24 cellular contexts compared by ENCODE assay signal in the genomic region with DNA sequence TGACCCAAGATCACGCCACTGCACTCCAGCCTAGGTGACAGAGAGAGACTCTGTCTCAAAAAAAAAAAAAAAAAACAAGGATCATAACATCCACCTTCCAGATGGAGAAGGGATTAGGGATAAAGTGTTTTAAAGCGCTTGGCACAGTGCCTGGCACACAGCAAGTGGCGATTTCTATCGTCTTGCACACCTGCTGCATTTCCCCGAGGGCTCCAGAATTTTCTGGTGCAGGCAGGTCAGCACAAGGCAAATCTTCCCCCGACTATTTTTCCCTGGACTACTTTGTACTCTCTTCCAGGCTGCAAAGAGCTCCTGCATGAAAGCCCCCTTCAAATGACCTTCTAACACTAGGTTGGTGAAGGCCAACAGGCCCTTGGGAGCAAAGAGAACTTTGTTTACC. TPM values are rescaled to one million over a fixed set of nuclear protein-coding genes. Genes with fewer than 3 reads are reported as not detected.
A peak's percentile ranks its signal among the peaks of the same experiment; 100 is the strongest.
DNase-seq lines count a peak whose midpoint lies in the region; ATAC-seq and TF ChIP-seq lines count a peak whose summit lies in the region.
"Had no signal": no experiment of that assay in that cellular context is flagged by ENCODE, and none has a peak within 500 bp of the region (broad histone marks: within the 10 kb centered on the region; RNA-seq: fewer than 3 reads in every experiment).

No MANE protein-coding gene starts in this region.

- H3K4me3 Mint-ChIP-seq in MCF 10A (ENCODE audit: unreplicated experiment) (no peak overlapping the region), mesothelial cell of epicardium (no peak overlapping the region)
- H3K4me3 Mint-ChIP-seq: activated naive CD8-positive, alpha-beta T cell treated with anti-CD3 and anti-CD28 coated beads, Interleukin-2, amount 10 ng/mL, durations not matched to agents 7 days and 5 days; T-helper 2 cell treated with Interferon-gamma antibody and Interleukin-4, amounts not matched to agents 5 μg/mL and 100 μg/mL, for 36 hours had no signal

- CTCF ChIA-PET in MCF 10A (lab: Yijun Ruan, JAX): interaction anchor here (0.6 to 2.0 kb wide), 6 partner anchors 14 to 56 kb away, joined by 3 to 7 read pairs (median 4); no protein-coding TSS in a partner anchor

- H3K4me3 ChIP-seq in breast epithelium: no peak overlapping the region
- no peak overlapping the region for H3K4me3 ChIP-seq in SJSA1
- H3K4me3 ChIP-seq in right cardiac atrium (ENCODE audit: low read length): no peak overlapping the region
- H3K4me3 ChIP-seq in colonic mucosa: no peak overlapping the region
- H3K4me3 ChIP-seq: BLaER1, K562, Peyer's patch, upper lobe of right lung had no signal

- no TSS peak for BruUV-seq in MCF 10A (replicated peaks; lab: Mats Ljungman, UMichigan)

- no peaks in the 10 kb centered on the region for H3K36me3 ChIP-seq in breast epithelium
- no peaks in the 10 kb centered on the region for H3K36me3 ChIP-seq in SJSA1
- H3K36me3 ChIP-seq in colonic mucosa: no peaks in the 10 kb centered on the region
- H3K36me3 ChIP-seq: BLaER1, Peyer's patch, upper lobe of right lung had no signal

- H3K9me3 ChIP-seq in breast epithelium (no peaks in the 10 kb centered on the region), SJSA1 (replicated peaks) (no peaks in the 10 kb centered on the region), right cardiac atrium (ENCODE audit: control insufficient read depth, low read length) (no peaks in the 10 kb centered on the region), colonic mucosa (no peaks in the 10 kb centered on the region)
- H3K9me3 ChIP-seq: Caco-2, Peyer's patch, upper lobe of right lung had no signal

- POLR2A ChIA-PET in MCF 10A (lab: Yijun Ruan, JAX): interaction anchor here (0.6 to 11.3 kb wide), 12 partner anchors 8 to 177 kb away, joined by 3 to 163 read pairs (median 25); no protein-coding TSS in a partner anchor

- ATAC-seq in right cardiac atrium (no peak), HG02870 (IDR thresholded peaks at IDR 0.05; ENCODE audit: unreplicated experiment) (no peak), HG03025 (IDR thresholded peaks at IDR 0.05; ENCODE audit: low FRiP score, unreplicated experiment) (no peak)
- ATAC-seq: K562, upper lobe of right lung had no signal

- H3K27ac Mint-ChIP-seq in MCF 10A (ENCODE audit: low read depth, unreplicated experiment): peak overlapping the region; percentile 86
- peak overlapping the region; percentile 67 for H3K27ac Mint-ChIP-seq in mesothelial cell of epicardium
- H3K27ac Mint-ChIP-seq: activated naive CD8-positive, alpha-beta T cell treated with anti-CD3 and anti-CD28 coated beads, Interleukin-2, amount 10 ng/mL, durations not matched to agents 7 days and 5 days; activated T-helper 2 cell treated with anti-CD3 and anti-CD28 coated beads, Interferon-gamma antibody, Interleukin-2, Interleukin-4, amounts not matched to agents 10 μg/mL and 5 μg/mL and 100 μg/mL, durations not matched to agents 14 hours and 24 hours and 36 hours; T-helper 2 cell treated with Interferon-gamma antibody and Interleukin-4, amounts not matched to agents 5 μg/mL and 100 μg/mL, for 36 hours had no signal

- intact Hi-C loops in MCF 10A (cut with micrococcal nuclease): no loop called here
- intact Hi-C loops in breast epithelium (cut with DNase I; ENCODE audit: low total_unique reads): loop anchor here (10.0 kb wide), 2 partner anchors 48 to 1278 kb away; no protein-coding TSS in a partner anchor
- intact Hi-C loops in right cardiac atrium (cut with DNase I): no loop called here
- intact Hi-C loops in colonic mucosa (cut with DNase I): no loop called here

- H3K9me3 Mint-ChIP-seq in MCF 10A (ENCODE audit: unreplicated experiment) (peaks cover under 1% of the 10 kb centered on the region), mesothelial cell of epicardium (peaks cover 5% of the 10 kb centered on the region)
- H3K9me3 Mint-ChIP-seq: activated naive CD8-positive, alpha-beta T cell treated with anti-CD3 and anti-CD28 coated beads, Interleukin-2, amount 10 ng/mL, durations not matched to agents 7 days and 5 days; activated T-helper 2 cell treated with anti-CD3 and anti-CD28 coated beads, Interferon-gamma antibody, Interleukin-2, Interleukin-4, amounts not matched to agents 10 μg/mL and 5 μg/mL and 100 μg/mL, durations not matched to agents 14 hours and 24 hours and 36 hours; T-helper 2 cell treated with Interferon-gamma antibody and Interleukin-4, amounts not matched to agents 5 μg/mL and 100 μg/mL, for 36 hours had no signal

- H3K4me1 Mint-ChIP-seq in MCF 10A (ENCODE audit: insufficient read depth, unreplicated experiment) (peaks cover 68% of the 10 kb centered on the region), mesothelial cell of epicardium (peaks cover 54% of the 10 kb centered on the region)
- H3K4me1 Mint-ChIP-seq: activated naive CD8-positive, alpha-beta T cell treated with anti-CD3 and anti-CD28 coated beads, Interleukin-2, amount 10 ng/mL, durations not matched to agents 7 days and 5 days had no signal

- no peak overlapping the region for H3K9ac ChIP-seq in colonic mucosa (ENCODE audit: low read depth in 2 of 2, low read length in 2 of 2)
- H3K9ac ChIP-seq: BLaER1 had no signal

- no peaks in the 10 kb centered on the region for H3K27me3 ChIP-seq in breast epithelium
- H3K27me3 ChIP-seq in SJSA1 (replicated peaks): no peaks in the 10 kb centered on the region
- H3K27me3 ChIP-seq in right cardiac atrium (ENCODE audit: control insufficient read depth, insufficient read depth): no peaks in the 10 kb centered on the region
- no peaks in the 10 kb centered on the region for H3K27me3 ChIP-seq in colonic mucosa
- H3K27me3 ChIP-seq: BLaER1, Peyer's patch, upper lobe of right lung had no signal

- no peaks in the 10 kb centered on the region for H3K27me3 Mint-ChIP-seq in MCF 10A (ENCODE audit: insufficient read depth, unreplicated experiment)
- H3K27me3 Mint-ChIP-seq in mesothelial cell of epicardium (ENCODE audit: low read depth): no peaks in the 10 kb centered on the region

- TF ChIP-seq CTCF in MCF 10A (IDR thresholded peaks at IDR 0.05; ENCODE audit: unreplicated experiment) (no peak), breast epithelium (IDR thresholded peaks at IDR 0.05) (no peak), mesothelial cell of epicardium (IDR thresholded peaks at IDR 0.05; ENCODE audit: unreplicated experiment) (no peak), colonic mucosa (IDR thresholded peaks at IDR 0.05) (no peak)

- H3K36me3 Mint-ChIP-seq in MCF 10A (ENCODE audit: insufficient read depth, unreplicated experiment) (peaks cover 62% of the 10 kb centered on the region), mesothelial cell of epicardium (peaks cover 3% of the 10 kb centered on the region)
- H3K36me3 Mint-ChIP-seq: activated naive CD8-positive, alpha-beta T cell treated with anti-CD3 and anti-CD28 coated beads, Interleukin-2, amount 10 ng/mL, durations not matched to agents 7 days and 5 days had no signal

- no peaks in the 10 kb centered on the region for H3K4me1 ChIP-seq in breast epithelium
- peaks cover 46% of the 10 kb centered on the region for H3K4me1 ChIP-seq in SJSA1 (replicated peaks)
- peaks cover 4% of the 10 kb centered on the region for H3K4me1 ChIP-seq in right cardiac atrium (ENCODE audit: control insufficient read depth, insufficient read depth, low read length)
- H3K4me1 ChIP-seq in colonic mucosa: no peaks in the 10 kb centered on the region
- H3K4me1 ChIP-seq: BLaER1, Peyer's patch had no signal

- TF ChIP-seq POLR2A in breast epithelium (IDR thresholded peaks at IDR 0.05): no peak

- no peak overlapping the region for H3K27ac ChIP-seq in breast epithelium
- H3K27ac ChIP-seq in SJSA1: 0 out of 2 replicates have a peak overlapping the region, but pooled peaks have one; percentile 9
- H3K27ac ChIP-seq in right cardiac atrium (ENCODE audit: low read length): no peak overlapping the region
- no peak overlapping the region for H3K27ac ChIP-seq in colonic mucosa
- H3K27ac ChIP-seq: BLaER1, Peyer's patch, upper lobe of right lung had no signal

- 69% methylated on average over 6 of the region's 6 CpGs for WGBS in right cardiac atrium

- no peak for DNase-seq in MCF 10A (ENCODE audit: unreplicated experiment)
- no peak for DNase-seq in breast epithelium (ENCODE audit: low spot score in 2 of 2)
- no peak for DNase-seq in SJSA1 (ENCODE audit: low read depth in 1 of 2, low spot score in 2 of 2)
- DNase-seq in mesothelial cell of epicardium (ENCODE audit: low spot score in 2 of 2, unreplicated experiment in 2 of 2): no peak
- no peak for DNase-seq in right cardiac atrium
- no peak for DNase-seq in colonic mucosa
- DNase-seq: ACHN; activated CD8-positive, alpha-beta memory T cell treated with anti-CD3 and anti-CD28 coated beads, Interleukin-2, amount 50 U/mL, for 48 hours; activated naive CD8-positive, alpha-beta T cell treated with anti-CD3 and anti-CD28 coated beads, Interleukin-2, amount 10 ng/mL, durations not matched to agents 7 days and 5 days; Caco-2; effector memory CD4-positive, alpha-beta T cell; H7; MM.1S; NCI-H1436 treated with DMSO at 0.1 percent for 48 hours; NK-92 treated with Interleukin-12 subunit alpha and Interleukin-12 subunit beta, amount 100 ng/mL, for 24 hours; nucleus accumbens; Peyer's patch; upper lobe of right lung had no signal

RNA-seq across cellular contexts. Expression of a gene that starts 57.3 kb away (rescaled TPM):
- 159 and 201 TPM in 2 replicates for total RNA-seq in MCF 10A (2022)
- total RNA-seq in breast epithelium: 100 to 1,000 TPM in 2 of 3 donors, 10 to 100 TPM in 1; 87.4 to 192 (median 153) TPM
- 12.9 and 13.1 TPM in 2 replicates for total RNA-seq in SJSA1 (2014; rRNA removed; shearing (Covaris generic))
- 56.6 to 63.5 TPM (median 63.2 TPM) in 3 replicates for total RNA-seq in mesothelial cell of epicardium
- total RNA-seq in right cardiac atrium: 10 to 100 TPM; 36.6 to 46.2 (median 39.6) TPM
- polyA plus RNA-seq in right cardiac atrium: 12.7 TPM
- total RNA-seq in colonic mucosa: 10 to 100 TPM; 22.8 to 27.5 TPM
